ENCODE assay signal across 10 cellular contexts in the genomic region with DNA sequence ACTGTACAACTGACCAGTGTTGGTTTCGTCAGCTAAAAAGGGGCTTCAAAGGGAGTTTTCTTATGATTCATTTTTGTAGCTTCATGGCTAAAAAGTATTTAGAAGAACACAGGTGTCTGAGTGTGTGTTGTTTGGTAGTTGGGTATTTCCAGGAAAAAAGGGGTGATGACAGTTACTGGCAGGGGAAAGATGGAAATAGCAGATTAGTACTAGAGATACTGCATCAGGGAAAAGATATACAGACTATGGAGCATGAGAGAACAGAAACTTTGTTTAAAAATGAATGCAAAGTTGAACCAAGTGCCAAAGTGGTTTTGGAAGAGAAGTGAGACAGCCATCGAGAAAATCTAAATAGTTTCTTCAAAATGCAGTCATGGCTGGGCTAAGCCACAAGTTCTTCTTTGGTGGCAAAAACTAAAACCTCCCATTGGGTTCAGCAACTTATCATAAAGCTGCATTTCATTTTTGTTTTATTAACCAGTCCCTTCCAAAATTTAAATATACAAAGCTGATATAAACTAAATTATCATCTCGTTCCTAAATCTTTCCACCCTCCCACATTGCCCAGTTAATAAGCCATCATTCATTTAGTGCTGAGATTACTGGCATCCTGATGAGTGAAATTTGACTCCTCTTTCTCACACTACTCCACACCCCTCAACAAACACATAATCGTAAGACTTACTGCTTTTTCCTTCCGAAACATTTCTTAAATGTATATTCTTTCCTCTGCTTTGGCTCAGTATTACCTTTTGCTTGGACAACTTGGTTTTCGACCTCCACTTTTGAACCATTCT. TPM values are rescaled to one million over a fixed set of nuclear protein-coding genes. Genes with fewer than 3 reads are reported as not detected.
DNase-seq lines count a peak whose midpoint lies in the region; ATAC-seq and TF ChIP-seq lines count a peak whose summit lies in the region.
"Had no signal": no experiment of that assay in that cellular context is flagged by ENCODE, and none has a peak within 500 bp of the region (broad histone marks: within the 10 kb centered on the region; RNA-seq: fewer than 3 reads in every experiment).

No MANE protein-coding gene starts in this region.

- H3K27ac ChIP-seq in smooth muscle cell (ENCODE audit: low read depth) (no peak overlapping the region), adrenal gland (no peak overlapping the region)

- H4K20me1 ChIP-seq in smooth muscle cell (ENCODE audit: low read depth): peaks cover 84% of the 10 kb centered on the region

- H3K36me3 ChIP-seq in smooth muscle cell (ENCODE audit: low read depth) (no peaks in the 10 kb centered on the region), adrenal gland (replicated peaks in 1 of 2) (no peaks in the 10 kb centered on the region)

- ATAC-seq in GM18517 (IDR thresholded peaks at IDR 0.05; ENCODE audit: unreplicated experiment): peak; percentile 61
- peak; percentile 50 for ATAC-seq in GM21390 (IDR thresholded peaks at IDR 0.05; ENCODE audit: unreplicated experiment)
- ATAC-seq in HG03196 (IDR thresholded peaks at IDR 0.05; ENCODE audit: unreplicated experiment): peak; percentile 48

- no peak overlapping the region for H3K9ac ChIP-seq in smooth muscle cell (ENCODE audit: low read depth)

- no peak overlapping the region for H2AFZ ChIP-seq in smooth muscle cell (ENCODE audit: low read depth)

- intact Hi-C loops in adrenal gland (cut with DNase I): no loop called here

- H3K9me3 ChIP-seq in smooth muscle cell (replicated peaks; ENCODE audit: low read depth) (no peaks in the 10 kb centered on the region), adrenal gland (replicated peaks in 1 of 3) (no peaks in the 10 kb centered on the region)

- WGBS in smooth muscle cell (ENCODE audit: low lambda C conversion rate): 85% methylated on average over 6 of the region's 6 CpGs
- 80 to 85% (median 82%) methylated on average over 6 of the region's 6 CpGs for WGBS in adrenal gland, 4 donors

- peaks cover 37% of the 10 kb centered on the region for H3K79me2 ChIP-seq in smooth muscle cell (ENCODE audit: low read depth)

- H3K4me3 ChIP-seq in smooth muscle cell (no peak overlapping the region), adrenal gland (no peak overlapping the region)

- no peak overlapping the region for H3K4me2 ChIP-seq in smooth muscle cell

- H3K4me1 ChIP-seq in smooth muscle cell (ENCODE audit: low read depth) (no peaks in the 10 kb centered on the region), adrenal gland (replicated peaks in 1 of 2) (peaks cover 0 to 11% of the 10 kb centered on the region in 2 donors)

- DNase-seq in erythroblast (lab: John Stamatoyannopoulos, UW) (peak; percentile 27 to 47), EL (no peak), G401 (ENCODE audit: low spot score) (no peak), smooth muscle cell (lab: John Stamatoyannopoulos, UW; ENCODE audit: unreplicated experiment) (no peak), adrenal gland (no peak)
- DNase-seq: NCI-H2171, posterior cingulate gyrus had no signal

- no peak for TF ChIP-seq POLR2A in erythroblast (IDR thresholded peaks at IDR 0.05; ENCODE audit: low read length)
- no peak for TF ChIP-seq POLR2A in adrenal gland (IDR thresholded peaks at IDR 0.05)

- in situ Hi-C loops in G401 (cut with HindIII; ENCODE audit: low sequenced_read_pairs): no loop called here

- TF ChIP-seq CTCF in smooth muscle cell (IDR thresholded peaks at IDR 0.05; ENCODE audit: borderline replicate concordance, insufficient read depth, poor library complexity, severe bottlenecking): no peak
- TF ChIP-seq CTCF in adrenal gland (IDR thresholded peaks at IDR 0.05): no peak

- no peaks in the 10 kb centered on the region for H3K27me3 ChIP-seq in smooth muscle cell (ENCODE audit: low read depth)
- no peaks in the 10 kb centered on the region for H3K27me3 ChIP-seq in adrenal gland

- H3F3A ChIP-seq in smooth muscle cell (ENCODE audit: low read depth): peaks cover 6% of the 10 kb centered on the region

RNA-seq across cellular contexts. Expression of a gene that starts 33.5 kb away (rescaled TPM):
- 0.54 and 1.5 TPM in 2 replicates for total RNA-seq in G401 (2014; rRNA removed; shearing (Covaris generic))
- total RNA-seq in smooth muscle cell (49.9 and 67.9 TPM in 2 replicates), adrenal gland (10 to 100 TPM in 7 of 8 donors, 1 to 10 TPM in 1; 7.1 to 27.5 (median 19.5) TPM)
- polyA plus RNA-seq in smooth muscle cell (14.4 and 30.9 TPM in 2 replicates), adrenal gland (10 to 100 TPM in 1 of 3 donors, 1 to 10 TPM in 2; 7.8 to 16.4 (median 9.5) TPM)

Comparison
In these comparisons a context has a peak if more than half of its experiments do, and no peak if none do; other contexts are left out.
1. DNase-seq: peak in erythroblast (2 of 2); none in EL (single experiment), G401 (single experiment), smooth muscle cell (single experiment) and adrenal gland (0 of 7).
2. Peak in every context shown above with its lines, with median percentiles within 50 percentile points of each other: ATAC-seq.